Comparison of ENCODE assay signal across 2 cellular contexts in the genomic region with DNA sequence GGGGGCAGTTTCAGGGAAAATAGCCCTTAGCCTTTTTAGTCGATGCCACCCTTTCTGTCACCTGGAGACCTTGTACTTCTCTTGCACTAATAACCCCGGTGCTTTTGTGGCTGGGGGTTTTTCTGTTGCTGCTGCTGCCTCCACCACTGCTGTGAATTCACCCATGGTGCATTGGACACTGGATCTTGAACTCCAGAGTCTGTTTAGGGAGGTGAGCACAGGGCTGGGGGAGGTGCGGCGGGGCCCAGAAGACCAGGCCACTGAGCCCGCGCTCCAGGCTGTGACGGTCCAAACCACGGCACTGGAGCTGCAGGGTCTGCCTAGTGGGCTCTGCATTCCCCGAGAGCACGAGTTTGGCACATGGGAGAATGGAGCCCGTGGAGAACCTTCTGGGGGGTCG.
TF ChIP-seq lines count a peak whose summit lies in the region.

No MANE protein-coding gene starts in this region.

TF ChIP-seq in K562, 482 proteins besides CTCF, POLR2A, EP300 and RAD21 (continued from another document):
- TF ChIP-seq, protein P1, sequence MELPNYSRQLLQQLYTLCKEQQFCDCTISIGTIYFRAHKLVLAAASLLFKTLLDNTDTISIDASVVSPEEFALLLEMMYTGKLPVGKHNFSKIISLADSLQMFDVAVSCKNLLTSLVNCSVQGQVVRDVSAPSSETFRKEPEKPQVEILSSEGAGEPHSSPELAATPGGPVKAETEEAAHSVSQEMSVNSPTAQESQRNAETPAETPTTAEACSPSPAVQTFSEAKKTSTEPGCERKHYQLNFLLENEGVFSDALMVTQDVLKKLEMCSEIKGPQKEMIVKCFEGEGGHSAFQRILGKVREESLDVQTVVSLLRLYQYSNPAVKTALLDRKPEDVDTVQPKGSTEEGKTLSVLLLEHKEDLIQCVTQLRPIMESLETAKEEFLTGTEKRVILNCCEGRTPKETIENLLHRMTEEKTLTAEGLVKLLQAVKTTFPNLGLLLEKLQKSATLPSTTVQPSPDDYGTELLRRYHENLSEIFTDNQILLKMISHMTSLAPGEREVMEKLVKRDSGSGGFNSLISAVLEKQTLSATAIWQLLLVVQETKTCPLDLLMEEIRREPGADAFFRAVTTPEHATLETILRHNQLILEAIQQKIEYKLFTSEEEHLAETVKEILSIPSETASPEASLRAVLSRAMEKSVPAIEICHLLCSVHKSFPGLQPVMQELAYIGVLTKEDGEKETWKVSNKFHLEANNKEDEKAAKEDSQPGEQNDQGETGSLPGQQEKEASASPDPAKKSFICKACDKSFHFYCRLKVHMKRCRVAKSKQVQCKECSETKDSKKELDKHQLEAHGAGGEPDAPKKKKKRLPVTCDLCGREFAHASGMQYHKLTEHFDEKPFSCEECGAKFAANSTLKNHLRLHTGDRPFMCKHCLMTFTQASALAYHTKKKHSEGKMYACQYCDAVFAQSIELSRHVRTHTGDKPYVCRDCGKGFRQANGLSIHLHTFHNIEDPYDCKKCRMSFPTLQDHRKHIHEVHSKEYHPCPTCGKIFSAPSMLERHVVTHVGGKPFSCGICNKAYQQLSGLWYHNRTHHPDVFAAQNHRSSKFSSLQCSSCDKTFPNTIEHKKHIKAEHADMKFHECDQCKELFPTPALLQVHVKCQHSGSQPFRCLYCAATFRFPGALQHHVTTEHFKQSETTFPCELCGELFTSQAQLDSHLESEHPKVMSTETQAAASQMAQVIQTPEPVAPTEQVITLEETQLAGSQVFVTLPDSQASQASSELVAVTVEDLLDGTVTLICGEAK (IDR thresholded peaks at IDR 0.05) = no peak
- TF ChIP-seq, protein P1 (CRISPR knock-in tag; IDR thresholded peaks at IDR 0.05) = no peak
- TF ChIP-seq XRCC4 (IDR thresholded peaks at IDR 0.05; ENCODE audit: extremely low read depth, insufficient read depth, insufficient read length) (no peak), TARDBP (IDR thresholded peaks at IDR 0.05) (no peak), ZKSCAN8 (CRISPR knock-in tag; IDR thresholded peaks at IDR 0.05) (no peak), ZNF3 (CRISPR knock-in tag; IDR thresholded peaks at IDR 0.05) (no peak), NFIC (IDR thresholded peaks at IDR 0.05) (no peak), TEAD2 (tag; IDR thresholded peaks at IDR 0.05) (no peak), ZNF785 (CRISPR knock-in tag; IDR thresholded peaks at IDR 0.05) (no peak), FOXM1 (IDR thresholded peaks at IDR 0.05; ENCODE audit: low read depth) (no peak), FOXM1 (CRISPR knock-in tag; IDR thresholded peaks at IDR 0.05; ENCODE audit: low read depth) (no peak)
- TF ChIP-seq, protein P2, sequence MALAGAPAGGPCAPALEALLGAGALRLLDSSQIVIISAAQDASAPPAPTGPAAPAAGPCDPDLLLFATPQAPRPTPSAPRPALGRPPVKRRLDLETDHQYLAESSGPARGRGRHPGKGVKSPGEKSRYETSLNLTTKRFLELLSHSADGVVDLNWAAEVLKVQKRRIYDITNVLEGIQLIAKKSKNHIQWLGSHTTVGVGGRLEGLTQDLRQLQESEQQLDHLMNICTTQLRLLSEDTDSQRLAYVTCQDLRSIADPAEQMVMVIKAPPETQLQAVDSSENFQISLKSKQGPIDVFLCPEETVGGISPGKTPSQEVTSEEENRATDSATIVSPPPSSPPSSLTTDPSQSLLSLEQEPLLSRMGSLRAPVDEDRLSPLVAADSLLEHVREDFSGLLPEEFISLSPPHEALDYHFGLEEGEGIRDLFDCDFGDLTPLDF (CRISPR knock-in tag; IDR thresholded peaks at IDR 0.05) = no peak
- TF ChIP-seq, protein P3, sequence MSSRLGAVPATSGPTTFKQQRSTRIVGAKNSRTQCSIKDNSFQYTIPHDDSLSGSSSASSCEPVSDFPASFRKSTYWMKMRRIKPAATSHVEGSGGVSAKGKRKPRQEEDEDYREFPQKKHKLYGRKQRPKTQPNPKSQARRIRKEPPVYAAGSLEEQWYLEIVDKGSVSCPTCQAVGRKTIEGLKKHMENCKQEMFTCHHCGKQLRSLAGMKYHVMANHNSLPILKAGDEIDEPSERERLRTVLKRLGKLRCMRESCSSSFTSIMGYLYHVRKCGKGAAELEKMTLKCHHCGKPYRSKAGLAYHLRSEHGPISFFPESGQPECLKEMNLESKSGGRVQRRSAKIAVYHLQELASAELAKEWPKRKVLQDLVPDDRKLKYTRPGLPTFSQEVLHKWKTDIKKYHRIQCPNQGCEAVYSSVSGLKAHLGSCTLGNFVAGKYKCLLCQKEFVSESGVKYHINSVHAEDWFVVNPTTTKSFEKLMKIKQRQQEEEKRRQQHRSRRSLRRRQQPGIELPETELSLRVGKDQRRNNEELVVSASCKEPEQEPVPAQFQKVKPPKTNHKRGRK (tag; IDR thresholded peaks at IDR 0.05) = no peak

TF ChIP-seq in GM23338, 12 proteins besides CTCF, POLR2A, EP300 and RAD21 (continued from another document):
- TF ChIP-seq, protein P4, sequence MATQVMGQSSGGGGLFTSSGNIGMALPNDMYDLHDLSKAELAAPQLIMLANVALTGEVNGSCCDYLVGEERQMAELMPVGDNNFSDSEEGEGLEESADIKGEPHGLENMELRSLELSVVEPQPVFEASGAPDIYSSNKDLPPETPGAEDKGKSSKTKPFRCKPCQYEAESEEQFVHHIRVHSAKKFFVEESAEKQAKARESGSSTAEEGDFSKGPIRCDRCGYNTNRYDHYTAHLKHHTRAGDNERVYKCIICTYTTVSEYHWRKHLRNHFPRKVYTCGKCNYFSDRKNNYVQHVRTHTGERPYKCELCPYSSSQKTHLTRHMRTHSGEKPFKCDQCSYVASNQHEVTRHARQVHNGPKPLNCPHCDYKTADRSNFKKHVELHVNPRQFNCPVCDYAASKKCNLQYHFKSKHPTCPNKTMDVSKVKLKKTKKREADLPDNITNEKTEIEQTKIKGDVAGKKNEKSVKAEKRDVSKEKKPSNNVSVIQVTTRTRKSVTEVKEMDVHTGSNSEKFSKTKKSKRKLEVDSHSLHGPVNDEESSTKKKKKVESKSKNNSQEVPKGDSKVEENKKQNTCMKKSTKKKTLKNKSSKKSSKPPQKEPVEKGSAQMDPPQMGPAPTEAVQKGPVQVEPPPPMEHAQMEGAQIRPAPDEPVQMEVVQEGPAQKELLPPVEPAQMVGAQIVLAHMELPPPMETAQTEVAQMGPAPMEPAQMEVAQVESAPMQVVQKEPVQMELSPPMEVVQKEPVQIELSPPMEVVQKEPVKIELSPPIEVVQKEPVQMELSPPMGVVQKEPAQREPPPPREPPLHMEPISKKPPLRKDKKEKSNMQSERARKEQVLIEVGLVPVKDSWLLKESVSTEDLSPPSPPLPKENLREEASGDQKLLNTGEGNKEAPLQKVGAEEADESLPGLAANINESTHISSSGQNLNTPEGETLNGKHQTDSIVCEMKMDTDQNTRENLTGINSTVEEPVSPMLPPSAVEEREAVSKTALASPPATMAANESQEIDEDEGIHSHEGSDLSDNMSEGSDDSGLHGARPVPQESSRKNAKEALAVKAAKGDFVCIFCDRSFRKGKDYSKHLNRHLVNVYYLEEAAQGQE (IDR thresholded peaks at IDR 0.05; ENCODE audit: unreplicated experiment) = no peak
- TF ChIP-seq, protein P5, sequence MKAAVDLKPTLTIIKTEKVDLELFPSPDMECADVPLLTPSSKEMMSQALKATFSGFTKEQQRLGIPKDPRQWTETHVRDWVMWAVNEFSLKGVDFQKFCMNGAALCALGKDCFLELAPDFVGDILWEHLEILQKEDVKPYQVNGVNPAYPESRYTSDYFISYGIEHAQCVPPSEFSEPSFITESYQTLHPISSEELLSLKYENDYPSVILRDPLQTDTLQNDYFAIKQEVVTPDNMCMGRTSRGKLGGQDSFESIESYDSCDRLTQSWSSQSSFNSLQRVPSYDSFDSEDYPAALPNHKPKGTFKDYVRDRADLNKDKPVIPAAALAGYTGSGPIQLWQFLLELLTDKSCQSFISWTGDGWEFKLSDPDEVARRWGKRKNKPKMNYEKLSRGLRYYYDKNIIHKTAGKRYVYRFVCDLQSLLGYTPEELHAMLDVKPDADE (IDR thresholded peaks at IDR 0.05) = no peak
- TF ChIP-seq JUNB (IDR thresholded peaks at IDR 0.05; ENCODE audit: unreplicated experiment) (no peak), ZNF331 (CRISPR knock-in tag; IDR thresholded peaks at IDR 0.05; ENCODE audit: low read depth) (no peak), EZH2 (IDR thresholded peaks at IDR 0.05; ENCODE audit: low read depth, unreplicated experiment) (no peak), STAT1 (IDR thresholded peaks at IDR 0.05; ENCODE audit: unreplicated experiment) (no peak), NANOG (IDR thresholded peaks at IDR 0.05; ENCODE audit: borderline replicate concordance) (no peak), ZNF114 (CRISPR knock-in tag; IDR thresholded peaks at IDR 0.05) (no peak), CREB1 (CRISPR knock-in tag; IDR thresholded peaks at IDR 0.05; ENCODE audit: low read depth) (no peak), POLR2AphosphoS5 (IDR thresholded peaks at IDR 0.05; ENCODE audit: low read depth) (no peak)
- TF ChIP-seq, protein P6, sequence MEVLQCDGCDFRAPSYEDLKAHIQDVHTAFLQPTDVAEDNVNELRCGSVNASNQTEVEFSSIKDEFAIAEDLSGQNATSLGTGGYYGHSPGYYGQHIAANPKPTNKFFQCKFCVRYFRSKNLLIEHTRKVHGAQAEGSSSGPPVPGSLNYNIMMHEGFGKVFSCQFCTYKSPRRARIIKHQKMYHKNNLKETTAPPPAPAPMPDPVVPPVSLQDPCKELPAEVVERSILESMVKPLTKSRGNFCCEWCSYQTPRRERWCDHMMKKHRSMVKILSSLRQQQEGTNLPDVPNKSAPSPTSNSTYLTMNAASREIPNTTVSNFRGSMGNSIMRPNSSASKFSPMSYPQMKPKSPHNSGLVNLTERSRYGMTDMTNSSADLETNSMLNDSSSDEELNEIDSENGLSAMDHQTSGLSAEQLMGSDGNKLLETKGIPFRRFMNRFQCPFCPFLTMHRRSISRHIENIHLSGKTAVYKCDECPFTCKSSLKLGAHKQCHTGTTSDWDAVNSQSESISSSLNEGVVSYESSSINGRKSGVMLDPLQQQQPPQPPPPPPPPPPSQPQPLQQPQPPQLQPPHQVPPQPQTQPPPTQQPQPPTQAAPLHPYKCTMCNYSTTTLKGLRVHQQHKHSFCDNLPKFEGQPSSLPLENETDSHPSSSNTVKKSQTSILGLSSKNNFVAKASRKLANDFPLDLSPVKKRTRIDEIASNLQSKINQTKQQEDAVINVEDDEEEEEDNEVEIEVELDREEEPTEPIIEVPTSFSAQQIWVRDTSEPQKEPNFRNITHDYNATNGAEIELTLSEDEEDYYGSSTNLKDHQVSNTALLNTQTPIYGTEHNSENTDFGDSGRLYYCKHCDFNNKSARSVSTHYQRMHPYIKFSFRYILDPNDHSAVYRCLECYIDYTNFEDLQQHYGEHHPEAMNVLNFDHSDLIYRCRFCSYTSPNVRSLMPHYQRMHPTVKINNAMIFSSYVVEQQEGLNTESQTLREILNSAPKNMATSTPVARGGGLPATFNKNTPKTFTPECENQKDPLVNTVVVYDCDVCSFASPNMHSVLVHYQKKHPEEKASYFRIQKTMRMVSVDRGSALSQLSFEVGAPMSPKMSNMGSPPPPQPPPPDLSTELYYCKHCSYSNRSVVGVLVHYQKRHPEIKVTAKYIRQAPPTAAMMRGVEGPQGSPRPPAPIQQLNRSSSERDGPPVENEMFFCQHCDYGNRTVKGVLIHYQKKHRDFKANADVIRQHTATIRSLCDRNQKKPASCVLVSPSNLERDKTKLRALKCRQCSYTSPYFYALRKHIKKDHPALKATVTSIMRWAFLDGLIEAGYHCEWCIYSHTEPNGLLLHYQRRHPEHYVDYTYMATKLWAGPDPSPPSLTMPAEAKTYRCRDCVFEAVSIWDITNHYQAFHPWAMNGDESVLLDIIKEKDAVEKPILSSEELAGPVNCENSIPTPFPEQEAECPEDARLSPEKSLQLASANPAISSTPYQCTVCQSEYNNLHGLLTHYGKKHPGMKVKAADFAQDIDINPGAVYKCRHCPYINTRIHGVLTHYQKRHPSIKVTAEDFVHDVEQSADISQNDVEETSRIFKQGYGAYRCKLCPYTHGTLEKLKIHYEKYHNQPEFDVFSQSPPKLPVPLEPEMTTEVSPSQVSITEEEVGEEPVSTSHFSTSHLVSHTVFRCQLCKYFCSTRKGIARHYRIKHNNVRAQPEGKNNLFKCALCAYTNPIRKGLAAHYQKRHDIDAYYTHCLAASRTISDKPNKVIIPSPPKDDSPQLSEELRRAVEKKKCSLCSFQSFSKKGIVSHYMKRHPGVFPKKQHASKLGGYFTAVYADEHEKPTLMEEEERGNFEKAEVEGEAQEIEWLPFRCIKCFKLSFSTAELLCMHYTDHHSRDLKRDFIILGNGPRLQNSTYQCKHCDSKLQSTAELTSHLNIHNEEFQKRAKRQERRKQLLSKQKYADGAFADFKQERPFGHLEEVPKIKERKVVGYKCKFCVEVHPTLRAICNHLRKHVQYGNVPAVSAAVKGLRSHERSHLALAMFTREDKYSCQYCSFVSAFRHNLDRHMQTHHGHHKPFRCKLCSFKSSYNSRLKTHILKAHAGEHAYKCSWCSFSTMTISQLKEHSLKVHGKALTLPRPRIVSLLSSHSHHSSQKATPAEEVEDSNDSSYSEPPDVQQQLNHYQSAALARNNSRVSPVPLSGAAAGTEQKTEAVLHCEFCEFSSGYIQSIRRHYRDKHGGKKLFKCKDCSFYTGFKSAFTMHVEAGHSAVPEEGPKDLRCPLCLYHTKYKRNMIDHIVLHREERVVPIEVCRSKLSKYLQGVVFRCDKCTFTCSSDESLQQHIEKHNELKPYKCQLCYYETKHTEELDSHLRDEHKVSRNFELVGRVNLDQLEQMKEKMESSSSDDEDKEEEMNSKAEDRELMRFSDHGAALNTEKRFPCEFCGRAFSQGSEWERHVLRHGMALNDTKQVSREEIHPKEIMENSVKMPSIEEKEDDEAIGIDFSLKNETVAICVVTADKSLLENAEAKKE (CRISPR knock-in tag; IDR thresholded peaks at IDR 0.05) = no peak
TF ChIP-seq in GM23338: peak in this region for 0.
